8 cellular contexts compared by ENCODE assay signal in genomic region chr5:151772868-151773561, GRCh38. TPM values are rescaled to one million over a fixed set of nuclear protein-coding genes. Genes with fewer than 3 reads are reported as not detected.
DNase-seq lines count a peak whose midpoint lies in the region; ATAC-seq and TF ChIP-seq lines count a peak whose summit lies in the region.

No MANE protein-coding gene starts in this region.

- no peak overlapping the region for H2AFZ ChIP-seq in Karpas-422 (ENCODE audit: low read length)

- H3K4me2 ChIP-seq in Karpas-422 (ENCODE audit: low read depth, low read length, poor library complexity, severe bottlenecking): peak overlapping the region; percentile 98

- no peak for ATAC-seq in lower lobe of right lung
- no peak for ATAC-seq in upper lobe of right lung
- no peak for ATAC-seq in HG03442 (IDR thresholded peaks at IDR 0.05; ENCODE audit: unreplicated experiment)
- ATAC-seq in GM19023 (IDR thresholded peaks at IDR 0.05; ENCODE audit: unreplicated experiment): no peak

- in situ Hi-C loops in brain microvascular endothelial cell (cut with HindIII; ENCODE audit: low pct_ligation_motif_present, low sequenced_read_pairs): no loop called here

- H3K4me1 ChIP-seq in Karpas-422 (ENCODE audit: low read length) (peaks cover 61% of the 10 kb centered on the region), lower lobe of right lung (peaks cover 50% of the 10 kb centered on the region), upper lobe of right lung (peaks cover 50% of the 10 kb centered on the region)

- no peaks in the 10 kb centered on the region for H3K9me2 ChIP-seq in Karpas-422 (replicated peaks; ENCODE audit: insufficient read depth, low read length)

- DNase-seq in EL: peak; percentile 57
- DNase-seq in Karpas-422: no peak
- DNase-seq in brain microvascular endothelial cell: no peak
- DNase-seq in lower lobe of right lung: no peak
- DNase-seq in upper lobe of right lung: no peak
- DNase-seq in HuH-7 (ENCODE audit: low spot score): no peak

- H4K20me1 ChIP-seq in Karpas-422 (ENCODE audit: insufficient read depth, low read depth, low read length): peaks cover 57% of the 10 kb centered on the region

- peaks cover 63% of the 10 kb centered on the region for H3K79me2 ChIP-seq in Karpas-422 (ENCODE audit: low read length)

- H3K27ac ChIP-seq in Karpas-422 (ENCODE audit: low read length) (peak overlapping the region; percentile 68; the same call in 1 of the 2 replicates), brain microvascular endothelial cell (peak overlapping the region; percentile 68), lower lobe of right lung (peak overlapping the region; percentile 100), upper lobe of right lung (peak overlapping the region; percentile 90)

- H3K9me3 ChIP-seq in Karpas-422 (ENCODE audit: low read length) (no peaks in the 10 kb centered on the region), lower lobe of right lung (no peaks in the 10 kb centered on the region), upper lobe of right lung (no peaks in the 10 kb centered on the region)

- peak overlapping the region; percentile 95 for H3K4me3 ChIP-seq in Karpas-422 (ENCODE audit: low read length)
- peak overlapping the region; percentile 95 for H3K4me3 ChIP-seq in brain microvascular endothelial cell (ENCODE audit: low read depth, low read length)
- H3K4me3 ChIP-seq in lower lobe of right lung: peak overlapping the region; percentile 81
- H3K4me3 ChIP-seq in upper lobe of right lung: peak overlapping the region; percentile 86

- H3K27me3 ChIP-seq in Karpas-422 (ENCODE audit: low read length): no peaks in the 10 kb centered on the region
- no peaks in the 10 kb centered on the region for H3K27me3 ChIP-seq in brain microvascular endothelial cell (replicated peaks)
- no peaks in the 10 kb centered on the region for H3K27me3 ChIP-seq in lower lobe of right lung (ENCODE audit: low read depth)
- H3K27me3 ChIP-seq in upper lobe of right lung: no peaks in the 10 kb centered on the region

- intact Hi-C loops in lower lobe of right lung (cut with DNase I): no loop called here
- intact Hi-C loops in upper lobe of right lung (cut with DNase I): no loop called here

- peaks cover 50% of the 10 kb centered on the region for H3K36me3 ChIP-seq in Karpas-422 (ENCODE audit: insufficient read depth, low read length)
- peaks cover under 1% of the 10 kb centered on the region for H3K36me3 ChIP-seq in brain microvascular endothelial cell (replicated peaks)
- H3K36me3 ChIP-seq in lower lobe of right lung: peaks cover 5% of the 10 kb centered on the region
- H3K36me3 ChIP-seq in upper lobe of right lung: peaks cover 3% of the 10 kb centered on the region

- H3K9ac ChIP-seq in Karpas-422 (ENCODE audit: low read length): peak overlapping the region; percentile 93

- TF ChIP-seq CTCF in brain microvascular endothelial cell (IDR thresholded peaks at IDR 0.05; ENCODE audit: low read depth, low read length, missing control alignments) (no peak), lower lobe of right lung (IDR thresholded peaks at IDR 0.05) (no peak), upper lobe of right lung (IDR thresholded peaks at IDR 0.05) (no peak)

RNA-seq across cellular contexts. Expression of gene G3BP1, which starts 1.3 kb away (rescaled TPM):
- 130 and 186 TPM in 2 replicates for total RNA-seq in Karpas-422 (2014; rRNA removed; shearing (Covaris generic); ENCODE audit: low replicate concordance)
- total RNA-seq in lower lobe of right lung (148 TPM), upper lobe of right lung (158 TPM)

RNA-seq across cellular contexts. Expression of gene ATOX1, which starts 14.6 kb away (rescaled TPM):
- total RNA-seq in Karpas-422 (2014; rRNA removed; shearing (Covaris generic); ENCODE audit: low replicate concordance): 104 and 114 TPM in 2 replicates
- total RNA-seq in lower lobe of right lung (68.2 TPM), upper lobe of right lung (62.4 TPM)
